Comparison of ENCODE assay signal across 15 cellular contexts in the genomic region with DNA sequence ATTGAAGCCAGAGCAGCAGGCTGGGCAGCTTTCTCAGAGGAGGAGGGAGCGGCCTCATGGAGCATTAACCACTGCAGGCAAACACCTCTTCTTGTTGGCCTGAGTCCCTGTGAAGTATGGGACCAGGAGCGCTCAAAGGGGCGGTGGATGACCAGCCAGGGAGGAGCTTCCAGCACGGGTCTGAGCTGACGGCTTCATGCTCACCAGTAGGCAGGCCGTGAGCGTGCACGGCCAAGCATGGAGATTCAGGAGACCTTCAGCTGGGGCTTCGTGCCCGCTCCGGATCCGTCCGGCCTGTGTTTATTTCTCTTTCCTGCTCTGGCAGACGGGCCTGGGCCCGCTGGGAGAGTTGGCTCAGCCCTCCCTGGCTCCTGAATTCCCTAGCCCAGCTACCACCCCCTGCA.
A peak's percentile ranks its signal among the peaks of the same experiment; 100 is the strongest.
DNase-seq lines count a peak whose midpoint lies in the region; ATAC-seq and TF ChIP-seq lines count a peak whose summit lies in the region.
"Had no signal": no experiment of that assay in that cellular context is flagged by ENCODE, and none has a peak within 500 bp of the region (broad histone marks: within the 10 kb centered on the region; RNA-seq: fewer than 3 reads in every experiment).

No MANE protein-coding gene starts in this region.

- H3K4me3 Mint-ChIP-seq in immature natural killer cell, result no peak overlapping the region
- no peak overlapping the region for H3K4me3 Mint-ChIP-seq in activated naive CD4-positive, alpha-beta T cell treated with anti-CD3 and anti-CD28 coated beads for 36 hours
- H3K4me3 Mint-ChIP-seq: activated naive CD8-positive, alpha-beta T cell; CD4-positive, CD25-positive, alpha-beta regulatory T cell had no signal

- ATAC-seq in HG03439 (IDR thresholded peaks at IDR 0.05; ENCODE audit: unreplicated experiment), result no peak

- WGBS in esophagus squamous epithelium, 2 donors, result 34 to 38% methylated on average over 3 to 5 of the region's 15 CpGs

- H3K4me1 ChIP-seq in esophagus squamous epithelium, result peaks cover 10 to 36% (median 16%) of the 10 kb centered on the region in 3 donors
- H3K4me1 ChIP-seq in tibial artery, result peaks cover 0 to 40% (median 23%) of the 10 kb centered on the region in 4 donors

- TF ChIP-seq POLR2A in esophagus squamous epithelium (IDR thresholded peaks at IDR 0.05), result no peak

- peaks cover 0 to 1% (median 0%) of the 10 kb centered on the region in 6 donors for H3K9me3 Mint-ChIP-seq in immature natural killer cell
- H3K9me3 Mint-ChIP-seq in activated naive CD4-positive, alpha-beta T cell treated with anti-CD3 and anti-CD28 coated beads for 36 hours, result no peaks in the 10 kb centered on the region
- H3K9me3 Mint-ChIP-seq: CD4-positive, CD25-positive, alpha-beta regulatory T cell had no signal

- TF ChIP-seq CTCF in VCaP (conservative IDR thresholded peaks at IDR 0.05) (no peak), esophagus squamous epithelium (IDR thresholded peaks at IDR 0.05) (no peak), tibial artery (IDR thresholded peaks at IDR 0.05) (no peak)

- H3K4me1 Mint-ChIP-seq in immature natural killer cell, result no peaks in the 10 kb centered on the region
- no peaks in the 10 kb centered on the region for H3K4me1 Mint-ChIP-seq in activated naive CD4-positive, alpha-beta T cell treated with anti-CD3 and anti-CD28 coated beads for 36 hours (ENCODE audit: low read depth)
- H3K4me1 Mint-ChIP-seq: CD4-positive, CD25-positive, alpha-beta regulatory T cell had no signal

- peaks cover 0 to 4% (median 0%) of the 10 kb centered on the region in 3 donors for H3K27me3 Mint-ChIP-seq in immature natural killer cell (ENCODE audit: low read depth in 3 of 3)
- no peaks in the 10 kb centered on the region for H3K27me3 Mint-ChIP-seq in activated naive CD4-positive, alpha-beta T cell treated with anti-CD3 and anti-CD28 coated beads for 36 hours (ENCODE audit: low read depth)

- no peak for DNase-seq in esophagus squamous epithelium (lab: John Stamatoyannopoulos, UW)
- peak; percentile 8 for DNase-seq in midbrain (lab: John Stamatoyannopoulos, UW)
- DNase-seq in tibial artery, result peak; percentile 59 to 93
- no peak for DNase-seq in immature natural killer cell
- DNase-seq in activated naive CD4-positive, alpha-beta T cell treated with anti-CD3 and anti-CD28 coated beads for 36 hours, result no peak
- DNase-seq: CD4-positive, CD25-positive, alpha-beta regulatory T cell; GDM1; NCI-H187; NCI-H748 treated with DMSO at 0.1 percent for 48 hours; stimulated activated CD4-positive, alpha-beta T cell treated with anti-CD3 and anti-CD28 coated beads, Interleukin-4, amount 100 ng/mL, for 4 hours; stimulated activated naive CD4-positive, alpha-beta T cell treated with Interleukin-2 at 50 U/mL for 16 hours had no signal

- intact Hi-C loops in esophagus squamous epithelium (cut with DNase I) (no loop called here), tibial artery (cut with DNase I; ENCODE audit: low total_unique reads) (no loop called here)
- intact Hi-C loops in activated naive CD4-positive, alpha-beta T cell treated with anti-CD3 and anti-CD28 coated beads for 36 hours (cut with micrococcal nuclease), result no loop called here

- H3K4me3 ChIP-seq in esophagus squamous epithelium, result peak overlapping the region in 1 of 4 donors; percentile 25
- H3K4me3 ChIP-seq in tibial artery, result no peak overlapping the region

- H3K36me3 Mint-ChIP-seq in immature natural killer cell, result no peaks in the 10 kb centered on the region
- no peaks in the 10 kb centered on the region for H3K36me3 Mint-ChIP-seq in activated naive CD4-positive, alpha-beta T cell treated with anti-CD3 and anti-CD28 coated beads for 36 hours (ENCODE audit: low read depth)
- H3K36me3 Mint-ChIP-seq: activated naive CD8-positive, alpha-beta T cell; CD4-positive, CD25-positive, alpha-beta regulatory T cell had no signal

- H3K9me3 ChIP-seq in esophagus squamous epithelium (no peaks in the 10 kb centered on the region), tibial artery (no peaks in the 10 kb centered on the region)

- CTCF ChIA-PET in activated naive CD4-positive, alpha-beta T cell treated with anti-CD3 and anti-CD28 coated beads for 36 hours (lab: Charles Lee), result no interaction called here

- H3K27me3 ChIP-seq in esophagus squamous epithelium, result no peaks in the 10 kb centered on the region
- H3K27me3 ChIP-seq in tibial artery, result no peaks in the 10 kb centered on the region

- no peaks in the 10 kb centered on the region for H3K36me3 ChIP-seq in esophagus squamous epithelium
- H3K36me3 ChIP-seq in tibial artery, result no peaks in the 10 kb centered on the region

- H3K27ac Mint-ChIP-seq in immature natural killer cell, result no peak overlapping the region
- H3K27ac Mint-ChIP-seq in activated naive CD4-positive, alpha-beta T cell treated with anti-CD3 and anti-CD28 coated beads for 36 hours, result no peak overlapping the region
- H3K27ac Mint-ChIP-seq: activated naive CD8-positive, alpha-beta T cell had no signal

- H3K27ac ChIP-seq in VCaP, result peak overlapping the region; percentile 74
- H3K27ac ChIP-seq in esophagus squamous epithelium, result peak overlapping the region; percentile 49 to 79 (median 66)
- peak overlapping the region; percentile 79 to 90 for H3K27ac ChIP-seq in tibial artery
- H3K27ac ChIP-seq: RWPE1 had no signal

Comparison
In these comparisons a context has a peak if more than half of its experiments do, and no peak if none do; other contexts are left out.
1. DNase-seq: peak in midbrain (single experiment) and tibial artery (2 of 2); none in esophagus squamous epithelium (single experiment), immature natural killer cell (0 of 3) and activated naive CD4-positive, alpha-beta T cell treated with anti-CD3 and anti-CD28 coated beads for 36 hours (single experiment).
2. Peak in every context shown above with its lines, with median percentiles within 50 percentile points of each other: H3K27ac ChIP-seq.